ENCODE assay signal across 9 cellular contexts in genomic region chr5:170375283-170375682, GRCh38. TPM values are rescaled to one million over a fixed set of nuclear protein-coding genes. Genes with fewer than 3 reads are reported as not detected.
"Had no signal": no experiment of that assay in that cellular context is flagged by ENCODE, and none has a peak within 500 bp of the region (broad histone marks: within the 10 kb centered on the region; RNA-seq: fewer than 3 reads in every experiment).

No MANE protein-coding gene starts in this region.

- H3K9me3 ChIP-seq: HAP-1 had no signal

- H3K36me3 ChIP-seq: HAP-1 had no signal

- H3K4me2 ChIP-seq: GM23338 had no signal

- H3K4me3 ChIP-seq: GM23338, HAP-1 had no signal

- H3K36me3 Mint-ChIP-seq: IgD-negative memory B cell had no signal

- H3K9me3 Mint-ChIP-seq: IgD-negative memory B cell had no signal

- H3K27ac Mint-ChIP-seq: GM23338, HFFc6, IgD-negative memory B cell had no signal

- H2AFZ ChIP-seq: GM23338 had no signal

- H3K4me1 ChIP-seq: HAP-1 had no signal

- H3K4me3 Mint-ChIP-seq: GM23338, HFFc6, IgD-negative memory B cell had no signal

- DNase-seq: H7, HFFc6 had no signal

- H3K4me1 Mint-ChIP-seq: IgD-negative memory B cell had no signal

- H3K27ac ChIP-seq: HL-60 had no signal

RNA-seq across cellular contexts. Expression of gene KCNMB1, which starts 13.9 kb away (rescaled TPM):
- total RNA-seq: H4, HepG2, HFFc6, HT1080 had no signal
- polyA plus RNA-seq: HepG2, IgD-negative memory B cell had no signal
